28 cellular contexts compared by ENCODE assay signal in genomic region chr3:65618599-65618998, GRCh38.
"Had no signal": no experiment of that assay in that cellular context is flagged by ENCODE, and none has a peak within 500 bp of the region (broad histone marks: within the 10 kb centered on the region; RNA-seq: fewer than 3 reads in every experiment).

No MANE protein-coding gene starts in this region.

- H3K79me2 ChIP-seq: parathyroid adenoma had no signal

- H3K27ac Mint-ChIP-seq: natural killer cell treated with Interleukin-12 subunit alpha and Interleukin-12 subunit beta and Interleukin-15 and Interleukin-18, amount 100 ng/mL, for 72 hours; stimulated activated effector memory CD8-positive, alpha-beta T cell treated with anti-CD3 and anti-CD28 coated beads, Interleukin-12 subunit alpha, Interleukin-12 subunit beta, amount 100 ng/mL, for 72 hours; stimulated activated naive B cell treated with anti-CD40 and anti-IgM and Interleukin-4, amounts not matched to agents 10 μg/mL and 1 μg/mL and 100 μg/mL, for 72 hours; stimulated activated naive CD8-positive, alpha-beta T cell treated with anti-CD3 and anti-CD28 coated beads, Interleukin-15, Interleukin-2, amounts not matched to agents 100 ng/mL and 50 ng/mL, for 24 hours had no signal

- H3K4me1 Mint-ChIP-seq: naive thymus-derived CD8-positive, alpha-beta T cell; stimulated activated effector memory CD8-positive, alpha-beta T cell treated with anti-CD3 and anti-CD28 coated beads, Interleukin-12 subunit alpha, Interleukin-12 subunit beta, amount 100 ng/mL, for 72 hours; stimulated activated naive B cell treated with anti-CD40 and anti-IgM and Interleukin-4, amounts not matched to agents 10 μg/mL and 1 μg/mL and 100 μg/mL, for 72 hours had no signal

- H3K27me3 ChIP-seq: neutrophil, right lobe of liver, sigmoid colon, stomach, thyroid gland, tibial nerve, upper lobe of left lung, vagina had no signal

- H3K4me1 ChIP-seq: parathyroid adenoma, right lobe of liver, tibial nerve had no signal

- H3K9me3 ChIP-seq: neutrophil, psoas muscle, right lobe of liver, sigmoid colon, stomach, thoracic aorta, thyroid gland, tibial nerve, upper lobe of left lung, vagina had no signal

- DNase-seq: naive thymus-derived CD8-positive, alpha-beta T cell; nephron progenitor cell; posterior cingulate gyrus; psoas muscle; right cardiac atrium; right lobe of liver; sigmoid colon; small intestine; stimulated activated CD4-positive, alpha-beta T cell treated with anti-CD3 and anti-CD28 coated beads, Interleukin-15, amount 100 ng/mL, for 24 hours; stimulated activated CD4-positive, alpha-beta T cell treated with anti-CD3 and anti-CD28 coated beads, Interleukin-2, amount 100 ng/mL, for 24 hours; stimulated activated CD4-positive, alpha-beta T cell treated with anti-CD3 and anti-CD28 coated beads, Interleukin-2, amount 100 ng/mL, for 48 hours; stimulated activated CD4-positive, alpha-beta T cell treated with anti-CD3 and anti-CD28 coated beads, Interleukin-4, amount 100 ng/mL, for 24 hours; stimulated activated naive B cell treated with anti-CD40 and anti-IgM and Interleukin-4, amounts not matched to agents 10 μg/mL and 1 μg/mL and 100 μg/mL, for 72 hours; stimulated activated naive CD4-positive, alpha-beta T cell treated with Interleukin-2 at 50 U/mL for 16 hours; stomach; thyroid gland; upper lobe of left lung had no signal

- ATAC-seq: naive thymus-derived CD8-positive, alpha-beta T cell; natural killer cell treated with Interleukin-12 subunit alpha and Interleukin-12 subunit beta and Interleukin-15 and Interleukin-18, amount 100 ng/mL, for 72 hours; right cardiac atrium; right lobe of liver; stimulated activated effector memory CD8-positive, alpha-beta T cell treated with anti-CD3 and anti-CD28 coated beads, Interleukin-12 subunit alpha, Interleukin-12 subunit beta, amount 100 ng/mL, for 72 hours; stimulated activated naive B cell treated with anti-CD40 and anti-IgM and Interleukin-4, amounts not matched to agents 10 μg/mL and 1 μg/mL and 100 μg/mL, for 72 hours had no signal

- H3K36me3 ChIP-seq: neutrophil, right lobe of liver, sigmoid colon, stomach, thoracic aorta, thyroid gland, tibial nerve, upper lobe of left lung, vagina had no signal

- H3K4me3 Mint-ChIP-seq: naive thymus-derived CD8-positive, alpha-beta T cell; natural killer cell treated with Interleukin-12 subunit alpha and Interleukin-12 subunit beta and Interleukin-15 and Interleukin-18, amount 100 ng/mL, for 72 hours; nephron progenitor cell; neural crest cell; stimulated activated effector memory CD8-positive, alpha-beta T cell treated with anti-CD3 and anti-CD28 coated beads, Interleukin-12 subunit alpha, Interleukin-12 subunit beta, amount 100 ng/mL, for 72 hours; stimulated activated naive B cell treated with anti-CD40 and anti-IgM and Interleukin-4, amounts not matched to agents 10 μg/mL and 1 μg/mL and 100 μg/mL, for 72 hours; stimulated activated naive CD8-positive, alpha-beta T cell treated with anti-CD3 and anti-CD28 coated beads, Interleukin-15, Interleukin-2, amounts not matched to agents 100 ng/mL and 50 ng/mL, for 24 hours had no signal

- H3K9ac ChIP-seq: parathyroid adenoma had no signal

- H3K4me3 ChIP-seq: psoas muscle, right lobe of liver, sigmoid colon, stomach, thoracic aorta, thyroid gland, tibial nerve, upper lobe of left lung, vagina had no signal

- H2AFZ ChIP-seq: parathyroid adenoma had no signal

- H3K27me3 Mint-ChIP-seq: natural killer cell treated with Interleukin-12 subunit alpha and Interleukin-12 subunit beta and Interleukin-15 and Interleukin-18, amount 100 ng/mL, for 72 hours; progenitor cell of endocrine pancreas; stimulated activated naive B cell treated with anti-CD40 and anti-IgM and Interleukin-4, amounts not matched to agents 10 μg/mL and 1 μg/mL and 100 μg/mL, for 72 hours; stimulated activated naive CD8-positive, alpha-beta T cell treated with anti-CD3 and anti-CD28 coated beads, Interleukin-15, Interleukin-2, amounts not matched to agents 100 ng/mL and 50 ng/mL, for 24 hours had no signal

- FAIRE-seq: small intestine, urothelium cell line had no signal

- H3K9me3 Mint-ChIP-seq: nephron progenitor cell; neural crest cell; stimulated activated naive B cell treated with anti-CD40 and anti-IgM and Interleukin-4, amounts not matched to agents 10 μg/mL and 1 μg/mL and 100 μg/mL, for 72 hours had no signal

- H3K27ac ChIP-seq: neutrophil, parathyroid adenoma, psoas muscle, right lobe of liver, sigmoid colon, stomach, thoracic aorta, thyroid gland, tibial nerve, upper lobe of left lung, vagina had no signal

- H3K36me3 Mint-ChIP-seq: naive thymus-derived CD8-positive, alpha-beta T cell; natural killer cell treated with Interleukin-12 subunit alpha and Interleukin-12 subunit beta and Interleukin-15 and Interleukin-18, amount 100 ng/mL, for 72 hours; stimulated activated effector memory CD8-positive, alpha-beta T cell treated with anti-CD3 and anti-CD28 coated beads, Interleukin-12 subunit alpha, Interleukin-12 subunit beta, amount 100 ng/mL, for 72 hours; stimulated activated naive B cell treated with anti-CD40 and anti-IgM and Interleukin-4, amounts not matched to agents 10 μg/mL and 1 μg/mL and 100 μg/mL, for 72 hours had no signal
